In the genomic region with DNA sequence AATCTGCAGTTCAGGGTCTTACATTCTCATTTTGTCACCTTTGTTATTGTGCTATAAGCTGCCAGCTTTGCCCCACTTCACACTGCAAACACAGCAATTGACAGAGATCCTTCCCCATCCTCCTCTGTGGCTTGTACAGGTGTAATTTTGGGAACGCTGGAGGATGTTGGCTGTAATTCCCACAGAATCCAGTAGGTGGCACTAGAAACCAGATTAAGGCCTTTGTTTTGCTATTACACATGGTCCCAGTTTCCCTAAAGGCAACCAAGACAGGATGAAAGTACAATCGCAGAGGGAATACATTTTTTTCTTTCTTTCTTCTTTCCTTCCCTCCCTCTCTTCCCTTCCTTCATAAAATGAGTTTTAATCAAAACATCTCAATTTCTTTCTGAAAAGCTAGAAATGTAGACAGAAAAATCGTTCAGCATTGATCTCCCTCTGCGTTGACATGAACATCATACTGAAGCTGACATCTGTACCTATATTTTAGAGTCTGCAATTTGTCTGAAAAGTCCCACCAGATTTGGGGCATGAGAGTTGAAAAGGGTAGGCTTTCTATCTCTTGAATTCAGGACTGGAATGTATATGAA, we compare ENCODE assay signal across 8 cellular contexts. TPM values are rescaled to one million over a fixed set of nuclear protein-coding genes. Genes with fewer than 3 reads are reported as not detected.
DNase-seq lines count a peak whose midpoint lies in the region; ATAC-seq and TF ChIP-seq lines count a peak whose summit lies in the region.

No MANE protein-coding gene starts in this region.

- peak; percentile 96 for TF ChIP-seq RAD21 in SK-N-SH (IDR thresholded peaks at IDR 0.05; ENCODE audit: low read length)

- CTCF ChIA-PET in SK-N-SH (lab: Yijun Ruan, JAX) = interaction anchor here (0.6 to 4.0 kb wide), 56 partner anchors 8 to 1892 kb away, joined by 3 to 29 read pairs (median 4); no protein-coding TSS in a partner anchor

- TF ChIP-seq CTCF in LNCAP (IDR thresholded peaks at IDR 0.05) (peak; percentile 85), SK-N-SH (IDR thresholded peaks at IDR 0.05) (peak; percentile 90), coronary artery (IDR thresholded peaks at IDR 0.05) (peak; percentile 76), type B pancreatic cell (conservative IDR thresholded peaks at IDR 0.05) (peak; percentile 95)

- peak; percentile 11 for DNase-seq in activated CD4-positive, CD25-positive, alpha-beta regulatory T cell treated with anti-CD3 and anti-CD28 coated beads, Interleukin-2, amount 50 U/mL, for 16 hours (ENCODE audit: low read depth, low spot score)
- no peak for DNase-seq in activated CD4-positive, CD25-positive, alpha-beta regulatory T cell treated with anti-CD3 and anti-CD28 coated beads, Interleukin-2, amount 50 U/mL, for 72 hours
- DNase-seq in SK-N-SH (peak; percentile 74), coronary artery (ENCODE audit: low spot score) (no peak), lung microvascular endothelial cell (ENCODE audit: low read depth in 2 of 2) (peak; percentile 47 to 59), type B pancreatic cell (ENCODE audit: extremely low spot score, unreplicated experiment) (no peak)

- H3K36me3 Mint-ChIP-seq in type B pancreatic cell = no peaks in the 10 kb centered on the region

- H3K9me3 ChIP-seq in SK-N-SH = no peaks in the 10 kb centered on the region

- no peaks in the 10 kb centered on the region for H3F3A ChIP-seq in SK-N-SH (replicated peaks; ENCODE audit: insufficient read depth)

- H3K4me1 ChIP-seq in SK-N-SH (ENCODE audit: control insufficient read depth in 1 of 2, insufficient read depth in 2 of 2, low read depth in 1 of 2, low read length in 1 of 2) = peaks cover 0 to under 1% of the 10 kb centered on the region in 2 experiments; a peak in 1 of 4 replicates

- peaks cover 13% of the 10 kb centered on the region for H3K27me3 Mint-ChIP-seq in type B pancreatic cell

- H3K27ac ChIP-seq in SK-N-SH (ENCODE audit: low read depth in 2 of 2, low read length in 1 of 2) (no peak overlapping the region), coronary artery (no peak overlapping the region)

- ATAC-seq in GM21515 (IDR thresholded peaks at IDR 0.05; ENCODE audit: unreplicated experiment) = peak; percentile 81

- H3K9me2 ChIP-seq in SK-N-SH = no peaks in the 10 kb centered on the region

- no peak overlapping the region; a peak in 1 of 4 replicates for H3K4me3 ChIP-seq in SK-N-SH (ENCODE audit: low read depth in 2 of 2, low read length in 1 of 2)
- H3K4me3 ChIP-seq in coronary artery = no peak overlapping the region

- H3K9ac ChIP-seq in SK-N-SH = no peak overlapping the region

- H3K27me3 ChIP-seq in SK-N-SH (ENCODE audit: insufficient read depth) = no peaks in the 10 kb centered on the region

- no peak overlapping the region for H2AFZ ChIP-seq in SK-N-SH (ENCODE audit: low read depth)

- H3K4me3 Mint-ChIP-seq in type B pancreatic cell = no peak overlapping the region

- POLR2A ChIA-PET in SK-N-SH (lab: Yijun Ruan, JAX) = no interaction called here

- no peak overlapping the region for H3K4me2 ChIP-seq in SK-N-SH

- H3K9me3 Mint-ChIP-seq in type B pancreatic cell = no peaks in the 10 kb centered on the region

- no peaks in the 10 kb centered on the region for H3K36me3 ChIP-seq in SK-N-SH (replicated peaks in 1 of 2; ENCODE audit: control insufficient read depth in 1 of 2, insufficient read depth in 2 of 2, low read length in 1 of 2)

- no peaks in the 10 kb centered on the region for H4K20me1 ChIP-seq in SK-N-SH (ENCODE audit: insufficient read depth)

- no peaks in the 10 kb centered on the region for H3K4me1 Mint-ChIP-seq in type B pancreatic cell (ENCODE audit: unreplicated experiment)

- 40% methylated on average over 4 of the region's 4 CpGs for WGBS in SK-N-SH (ENCODE audit: low lambda C conversion rate)

- no peak overlapping the region for H3K27ac Mint-ChIP-seq in type B pancreatic cell

- H3K79me2 ChIP-seq in SK-N-SH (ENCODE audit: insufficient read depth) = no peaks in the 10 kb centered on the region

- TF ChIP-seq EP300 in SK-N-SH (IDR thresholded peaks at IDR 0.05; ENCODE audit: borderline replicate concordance in 1 of 2, low read depth in 1 of 2, low read length in 1 of 2) = no peak

TF ChIP-seq in SK-N-SH, 30 proteins besides CTCF, POLR2A, EP300 and RAD21:
- 0 out of 2 replicates have a peak, but pooled peaks have one; percentile 21 for TF ChIP-seq MXI1 (IDR thresholded peaks at IDR 0.05; ENCODE audit: low read depth, low read length)
- TF ChIP-seq JUND (IDR thresholded peaks at IDR 0.05) = no peak
- TF ChIP-seq SMC3 (IDR thresholded peaks at IDR 0.05; ENCODE audit: low read depth, low read length) = peak; percentile 73

RNA-seq across cellular contexts. Expression of gene NELL1, which starts 21.3 kb away (rescaled TPM):
- 0.02 TPM in 1 of 2 replicates, not detected in the other for polyA plus RNA-seq in SK-N-SH (2012; rRNA removed)
- not detected in 2 replicates for polyA plus RNA-seq in SK-N-SH (2012; cell fraction: cytosol; rRNA removed)
- not detected in 2 replicates for polyA plus RNA-seq in SK-N-SH (2012; cell fraction: nucleus; rRNA removed)
- total RNA-seq in lung microvascular endothelial cell (not detected in 2 replicates), type B pancreatic cell (ENCODE audit: low replicate concordance) (3.3 and 16.9 TPM in 2 replicates)

RNA-seq across cellular contexts. Expression of gene SLC6A5, which starts 48.7 kb away (rescaled TPM):
- polyA plus RNA-seq in SK-N-SH (2012; rRNA removed) = not detected in 2 replicates
- polyA plus RNA-seq in SK-N-SH (2012; cell fraction: cytosol; rRNA removed) = not detected in 2 replicates
- not detected in 2 replicates for polyA plus RNA-seq in SK-N-SH (2012; cell fraction: nucleus; rRNA removed)
- not detected in 2 replicates for total RNA-seq in lung microvascular endothelial cell
- not detected in 2 replicates for total RNA-seq in type B pancreatic cell (ENCODE audit: low replicate concordance)

Comparison
In these comparisons a context has a peak if more than half of its experiments do, and no peak if none do; other contexts are left out.
1. DNase-seq: peak in activated CD4-positive, CD25-positive, alpha-beta regulatory T cell treated with anti-CD3 and anti-CD28 coated beads, Interleukin-2, amount 50 U/mL, for 16 hours (single experiment), SK-N-SH (single experiment) and lung microvascular endothelial cell (2 of 2); none in activated CD4-positive, CD25-positive, alpha-beta regulatory T cell treated with anti-CD3 and anti-CD28 coated beads, Interleukin-2, amount 50 U/mL, for 72 hours (single experiment), coronary artery (single experiment) and type B pancreatic cell (single experiment).
2. Peak in every context shown above with its lines, with median percentiles within 50 percentile points of each other: CTCF ChIP-seq.